25 cellular contexts compared by ENCODE assay signal in the genomic region with DNA sequence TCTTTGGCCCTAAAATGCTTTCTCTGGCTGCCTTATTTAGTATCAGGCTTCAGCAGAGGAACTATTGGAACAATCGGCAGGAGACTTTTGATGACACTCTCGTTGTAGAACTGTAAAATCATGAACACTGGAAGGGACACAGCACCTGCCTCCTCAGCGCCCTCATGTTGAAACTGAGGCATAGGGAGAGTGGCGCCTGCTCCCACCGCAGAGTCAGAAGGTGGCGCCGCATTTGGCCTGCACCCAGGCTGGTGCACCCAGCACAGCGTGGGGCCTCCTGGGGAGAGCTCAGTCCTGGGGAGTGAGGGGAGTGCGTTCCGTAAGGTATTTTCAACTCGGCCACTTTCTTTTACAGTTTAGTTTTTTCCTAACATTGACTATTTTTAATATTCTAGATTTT.
DNase-seq lines count a peak whose midpoint lies in the region; ATAC-seq and TF ChIP-seq lines count a peak whose summit lies in the region.
"Had no signal": no experiment of that assay in that cellular context is flagged by ENCODE, and none has a peak within 500 bp of the region (broad histone marks: within the 10 kb centered on the region; RNA-seq: fewer than 3 reads in every experiment).

No MANE protein-coding gene starts in this region.

- no peak overlapping the region for H2AFZ ChIP-seq in GM23338
- no peak overlapping the region for H2AFZ ChIP-seq in neural progenitor cell (replicated peaks)
- H2AFZ ChIP-seq: hepatocyte had no signal

- H3K4me1 ChIP-seq in GM23338 (ENCODE audit: insufficient read depth) (no peaks in the 10 kb centered on the region), neural progenitor cell (peaks cover 13% of the 10 kb centered on the region), Peyer's patch (no peaks in the 10 kb centered on the region)

- POLR2A ChIA-PET in activated naive CD8-positive, alpha-beta T cell treated with anti-CD3 and anti-CD28 coated beads, Interleukin-2, amount 10 ng/mL, durations not matched to agents 7 days and 5 days (lab: Charles Lee) = no interaction called here
- POLR2A ChIA-PET in WTC11 (lab: Charles Lee) = no interaction called here

- no peak for ATAC-seq in activated naive CD8-positive, alpha-beta T cell treated with anti-CD3 and anti-CD28 coated beads, Interleukin-2, amount 10 ng/mL, durations not matched to agents 7 days and 5 days (ENCODE audit: low read depth)
- peak; percentile 61 for ATAC-seq in GM23338
- no peak for ATAC-seq in WTC11
- ATAC-seq in HG03571 (IDR thresholded peaks at IDR 0.05; ENCODE audit: unreplicated experiment) = no peak
- ATAC-seq: activated CD8-positive, alpha-beta memory T cell treated with anti-CD3 and anti-CD28 coated beads, Interleukin-2, amount 10 ng/mL, durations not matched to agents 7 days and 5 days; effector memory CD8-positive, alpha-beta T cell; esophagus mucosa; T-helper 17 cell had no signal

- peaks cover 47% of the 10 kb centered on the region for H3K36me3 Mint-ChIP-seq in activated naive CD8-positive, alpha-beta T cell treated with anti-CD3 and anti-CD28 coated beads, Interleukin-2, amount 10 ng/mL, durations not matched to agents 7 days and 5 days
- H3K36me3 Mint-ChIP-seq in activated naive CD8-positive, alpha-beta T cell treated with anti-CD3 and anti-CD28 coated beads for 36 hours = peaks cover 30% of the 10 kb centered on the region
- H3K36me3 Mint-ChIP-seq in GM23338 (ENCODE audit: low read depth) (peaks cover 7% of the 10 kb centered on the region; the same call in 2 of the 3 replicates), WTC11 (peaks cover 16% of the 10 kb centered on the region), neural progenitor cell (peaks cover 29% of the 10 kb centered on the region), nephron progenitor cell (ENCODE audit: low read depth) (peaks cover 68% of the 10 kb centered on the region)

- H3K9ac ChIP-seq in neural progenitor cell = no peak overlapping the region

- peaks cover 1% of the 10 kb centered on the region for H3K9me3 Mint-ChIP-seq in activated naive CD8-positive, alpha-beta T cell treated with anti-CD3 and anti-CD28 coated beads, Interleukin-2, amount 10 ng/mL, durations not matched to agents 7 days and 5 days
- H3K9me3 Mint-ChIP-seq in activated naive CD8-positive, alpha-beta T cell treated with anti-CD3 and anti-CD28 coated beads for 36 hours = peaks cover 2% of the 10 kb centered on the region
- H3K9me3 Mint-ChIP-seq in GM23338 (peaks cover 3% of the 10 kb centered on the region; the same call in 2 of the 3 replicates), WTC11 (peaks cover 10% of the 10 kb centered on the region; the same call in 1 of the 2 replicates), neural progenitor cell (peaks cover 2% of the 10 kb centered on the region), nephron progenitor cell (peaks cover 12% of the 10 kb centered on the region)
- H3K9me3 Mint-ChIP-seq: effector memory CD8-positive, alpha-beta T cell; naive B cell had no signal

- no peaks in the 10 kb centered on the region for H3K27me3 Mint-ChIP-seq in activated naive CD8-positive, alpha-beta T cell treated with anti-CD3 and anti-CD28 coated beads, Interleukin-2, amount 10 ng/mL, durations not matched to agents 7 days and 5 days
- no peaks in the 10 kb centered on the region for H3K27me3 Mint-ChIP-seq in activated naive CD8-positive, alpha-beta T cell treated with anti-CD3 and anti-CD28 coated beads for 36 hours
- H3K27me3 Mint-ChIP-seq in GM23338 (ENCODE audit: insufficient read depth, low read depth, poor library complexity) (no peaks in the 10 kb centered on the region), WTC11 (ENCODE audit: low read depth) (no peaks in the 10 kb centered on the region), neural progenitor cell (ENCODE audit: insufficient read depth, low read depth) (peaks cover 4% of the 10 kb centered on the region), nephron progenitor cell (ENCODE audit: low read depth, poor library complexity) (no peaks in the 10 kb centered on the region)
- H3K27me3 Mint-ChIP-seq: activated CD4-positive, alpha-beta T cell treated with anti-CD3 and anti-CD28 coated beads, Interleukin-2, amount 10 ng/mL, durations not matched to agents 24 days and 14 days; activated CD8-positive, alpha-beta memory T cell treated with anti-CD3 and anti-CD28 coated beads, Interleukin-2, amount 10 ng/mL, durations not matched to agents 7 days and 5 days; CD4-positive, alpha-beta memory T cell; effector memory CD8-positive, alpha-beta T cell; naive B cell; T-helper 17 cell had no signal

- TF ChIP-seq CTCF in GM23338 (conservative IDR thresholded peaks at IDR 0.05; ENCODE audit: low read depth in 2 of 2) (peak; percentile 20 to 60; a peak in 3 of 4 replicates), WTC11 (IDR thresholded peaks at IDR 0.05) (no peak), neural progenitor cell (IDR thresholded peaks at IDR 0.05) (no peak), nephron progenitor cell (IDR thresholded peaks at IDR 0.05) (no peak), Peyer's patch (IDR thresholded peaks at IDR 0.05) (no peak)

- H3K27ac Mint-ChIP-seq in activated naive CD8-positive, alpha-beta T cell treated with anti-CD3 and anti-CD28 coated beads, Interleukin-2, amount 10 ng/mL, durations not matched to agents 7 days and 5 days = no peak overlapping the region
- H3K27ac Mint-ChIP-seq in activated naive CD8-positive, alpha-beta T cell treated with anti-CD3 and anti-CD28 coated beads for 36 hours = no peak overlapping the region
- H3K27ac Mint-ChIP-seq in GM23338 (no peak overlapping the region), WTC11 (peak overlapping the region; percentile 33; the same call in 1 of the 2 replicates), neural progenitor cell (peak overlapping the region; percentile 82), nephron progenitor cell (no peak overlapping the region)
- H3K27ac Mint-ChIP-seq: activated CD4-positive, alpha-beta T cell treated with anti-CD3 and anti-CD28 coated beads, Interleukin-2, amount 10 ng/mL, durations not matched to agents 24 days and 14 days; effector memory CD8-positive, alpha-beta T cell; T-helper 17 cell had no signal

- CTCF ChIA-PET in WTC11 (lab: Charles Lee) = interaction anchor here (0.8 to 1.8 kb wide), 5 partner anchors 9 to 293 kb away, joined by 3 to 15 read pairs (median 3); no protein-coding TSS in a partner anchor

- H3K9me3 ChIP-seq in neural progenitor cell (ENCODE audit: low read depth) (no peaks in the 10 kb centered on the region), Peyer's patch (no peaks in the 10 kb centered on the region)

- no peak overlapping the region for H3K27ac ChIP-seq in GM23338 (ENCODE audit: low read depth)
- no peak overlapping the region for H3K27ac ChIP-seq in neural progenitor cell
- no peak overlapping the region for H3K27ac ChIP-seq in Peyer's patch
- H3K27ac ChIP-seq: brain microvascular endothelial cell, hepatocyte had no signal

- peaks cover 2% of the 10 kb centered on the region for H3K4me1 Mint-ChIP-seq in activated naive CD8-positive, alpha-beta T cell treated with anti-CD3 and anti-CD28 coated beads, Interleukin-2, amount 10 ng/mL, durations not matched to agents 7 days and 5 days
- H3K4me1 Mint-ChIP-seq in activated naive CD8-positive, alpha-beta T cell treated with anti-CD3 and anti-CD28 coated beads for 36 hours = no peaks in the 10 kb centered on the region
- H3K4me1 Mint-ChIP-seq in GM23338 = peaks cover 5% of the 10 kb centered on the region; the same call in 1 of the 3 replicates
- H3K4me1 Mint-ChIP-seq in WTC11 = peaks cover 2% of the 10 kb centered on the region; the same call in 1 of the 2 replicates
- peaks cover 3% of the 10 kb centered on the region for H3K4me1 Mint-ChIP-seq in neural progenitor cell
- H3K4me1 Mint-ChIP-seq in nephron progenitor cell = no peaks in the 10 kb centered on the region
- H3K4me1 Mint-ChIP-seq: activated CD4-positive, alpha-beta T cell treated with anti-CD3 and anti-CD28 coated beads, Interleukin-2, amount 10 ng/mL, durations not matched to agents 24 days and 14 days; activated CD8-positive, alpha-beta memory T cell treated with anti-CD3 and anti-CD28 coated beads, Interleukin-2, amount 10 ng/mL, durations not matched to agents 7 days and 5 days; CD4-positive, alpha-beta memory T cell had no signal

- H4K20me1 ChIP-seq in GM23338 (replicated peaks; ENCODE audit: insufficient read depth) (no peaks in the 10 kb centered on the region), neural progenitor cell (ENCODE audit: low read depth) (no peaks in the 10 kb centered on the region)

- H3K4me3 ChIP-seq in GM23338 (no peak overlapping the region), neural progenitor cell (no peak overlapping the region), Peyer's patch (no peak overlapping the region)
- H3K4me3 ChIP-seq: hepatocyte had no signal

- H3K36me3 ChIP-seq in GM23338 (ENCODE audit: insufficient read depth) = no peaks in the 10 kb centered on the region
- H3K36me3 ChIP-seq in neural progenitor cell = no peaks in the 10 kb centered on the region
- H3K36me3 ChIP-seq in Peyer's patch = peaks cover 0 to 73% (median 0%) of the 10 kb centered on the region in 3 donors

- H3K9me2 ChIP-seq in GM23338 (ENCODE audit: insufficient read depth) = no peaks in the 10 kb centered on the region

- no peak overlapping the region for H3K4me2 ChIP-seq in GM23338
- no peak overlapping the region for H3K4me2 ChIP-seq in neural progenitor cell
- H3K4me2 ChIP-seq: hepatocyte had no signal

- H3K4me3 Mint-ChIP-seq in activated naive CD8-positive, alpha-beta T cell treated with anti-CD3 and anti-CD28 coated beads, Interleukin-2, amount 10 ng/mL, durations not matched to agents 7 days and 5 days = no peak overlapping the region
- no peak overlapping the region for H3K4me3 Mint-ChIP-seq in activated naive CD8-positive, alpha-beta T cell treated with anti-CD3 and anti-CD28 coated beads for 36 hours
- H3K4me3 Mint-ChIP-seq in GM23338 (no peak overlapping the region), WTC11 (no peak overlapping the region), neural progenitor cell (no peak overlapping the region), nephron progenitor cell (no peak overlapping the region)
- H3K4me3 Mint-ChIP-seq: activated CD4-positive, alpha-beta T cell treated with anti-CD3 and anti-CD28 coated beads, Interleukin-2, amount 10 ng/mL, durations not matched to agents 24 days and 14 days; activated CD8-positive, alpha-beta memory T cell treated with anti-CD3 and anti-CD28 coated beads, Interleukin-2, amount 10 ng/mL, durations not matched to agents 7 days and 5 days; CD4-positive, alpha-beta memory T cell; effector memory CD8-positive, alpha-beta T cell; naive B cell; T-helper 17 cell had no signal

- peak; percentile 22 for DNase-seq in activated naive CD8-positive, alpha-beta T cell treated with anti-CD3 and anti-CD28 coated beads, Interleukin-2, amount 10 ng/mL, durations not matched to agents 7 days and 5 days
- no peak for DNase-seq in activated naive CD8-positive, alpha-beta T cell treated with anti-CD3 and anti-CD28 coated beads for 36 hours
- DNase-seq in GM23338 (ENCODE audit: low spot score) = no peak
- no peak for DNase-seq in WTC11 (ENCODE audit: low spot score)
- DNase-seq in neural progenitor cell (ENCODE audit: low spot score) = no peak
- DNase-seq in nephron progenitor cell = no peak
- DNase-seq in Peyer's patch = no peak
- DNase-seq: activated CD4-positive, alpha-beta T cell treated with anti-CD3 and anti-CD28 coated beads, Interleukin-2, amount 10 ng/mL, durations not matched to agents 24 days and 14 days; activated CD8-positive, alpha-beta memory T cell treated with anti-CD3 and anti-CD28 coated beads, Interleukin-2, amount 10 ng/mL, durations not matched to agents 7 days and 5 days; brain microvascular endothelial cell; CD4-positive, alpha-beta memory T cell; DMS153; effector memory CD8-positive, alpha-beta T cell; foreskin melanocyte; GDM1; mesenchymal stem cell; naive B cell; NCI-H510A; small intestine; stimulated activated CD4-positive, alpha-beta T cell treated with anti-CD3 and anti-CD28 coated beads, Interleukin-1b, Interleukin-23, amount 100 ng/mL, for 48 hours; T-helper 17 cell; trophoblast cell had no signal

- H3K27me3 ChIP-seq in GM23338 (ENCODE audit: insufficient read depth) (no peaks in the 10 kb centered on the region), neural progenitor cell (no peaks in the 10 kb centered on the region), Peyer's patch (no peaks in the 10 kb centered on the region)
- H3K27me3 ChIP-seq: brain microvascular endothelial cell, hepatocyte had no signal

- no peak for TF ChIP-seq POLR2A in Peyer's patch (IDR thresholded peaks at IDR 0.05)

- no peaks in the 10 kb centered on the region for H3F3A ChIP-seq in GM23338 (replicated peaks; ENCODE audit: low read depth)
- peaks cover 18% of the 10 kb centered on the region for H3F3A ChIP-seq in neural progenitor cell (ENCODE audit: low read depth)

- H3K79me2 ChIP-seq in GM23338 (replicated peaks; ENCODE audit: insufficient read depth) (no peaks in the 10 kb centered on the region), neural progenitor cell (ENCODE audit: low read depth) (no peaks in the 10 kb centered on the region)
- H3K79me2 ChIP-seq: hepatocyte had no signal

Comparison
In these comparisons a context has a peak if more than half of its experiments do, and no peak if none do; other contexts are left out.
1. H3K27ac Mint-ChIP-seq: peak in WTC11 (single experiment) and neural progenitor cell (single experiment); none in activated naive CD8-positive, alpha-beta T cell treated with anti-CD3 and anti-CD28 coated beads, Interleukin-2, amount 10 ng/mL, durations not matched to agents 7 days and 5 days (single experiment), activated naive CD8-positive, alpha-beta T cell treated with anti-CD3 and anti-CD28 coated beads for 36 hours (single experiment), GM23338 (single experiment) and nephron progenitor cell (single experiment).
2. CTCF ChIP-seq: peak in GM23338 (2 of 2); none in WTC11 (single experiment), neural progenitor cell (single experiment), nephron progenitor cell (single experiment) and Peyer's patch (0 of 6).